In the genomic region with DNA sequence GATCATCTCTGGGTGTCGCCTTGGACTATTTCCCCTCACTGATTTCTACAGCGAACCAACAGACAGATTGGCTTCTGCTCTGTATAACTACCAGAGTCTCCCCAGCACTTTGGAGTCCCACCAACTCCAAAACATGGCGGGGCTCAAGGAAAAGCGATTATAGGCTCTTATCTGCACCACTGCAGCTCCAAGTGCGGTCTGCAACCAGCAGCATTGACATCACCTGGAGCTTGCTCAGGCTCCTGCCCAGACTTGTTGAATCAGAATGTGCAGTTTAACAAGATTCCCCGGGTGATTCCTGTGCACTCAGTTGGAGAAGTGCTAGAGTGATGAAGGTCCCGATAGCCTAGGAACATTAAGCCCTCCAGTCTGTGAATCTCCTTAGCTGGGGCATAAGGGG, we compare ENCODE assay signal across 18 cellular contexts. TPM values are rescaled to one million over a fixed set of nuclear protein-coding genes. Genes with fewer than 3 reads are reported as not detected.
"Had no signal": no experiment of that assay in that cellular context is flagged by ENCODE, and none has a peak within 500 bp of the region (broad histone marks: within the 10 kb centered on the region; RNA-seq: fewer than 3 reads in every experiment).

No MANE protein-coding gene starts in this region.

- H3K27me3 ChIP-seq: ovary, upper lobe of left lung had no signal

- H3K4me3 ChIP-seq: left lung, mucosa of descending colon, ovary, upper lobe of left lung had no signal

- DNase-seq: activated CD4-positive, alpha-beta T cell treated with anti-CD3 and anti-CD28 coated beads, Interleukin-2, amount 50 U/mL, for 4 hours; activated CD4-positive, CD25-positive, alpha-beta regulatory T cell treated with anti-CD3 and anti-CD28 coated beads, Interleukin-2, amount 50 U/mL, for 72 hours; activated naive CD4-positive, alpha-beta T cell treated with anti-CD3 and anti-CD28 coated beads for 36 hours; activated naive CD8-positive, alpha-beta T cell treated with anti-CD3 and anti-CD28 coated beads, Interleukin-2, amount 50 U/mL, for 24 hours; aorta; endodermal cell; islet precursor cell; left lung; mucosa of descending colon; naive thymus-derived CD4-positive, alpha-beta T cell; ovary; stimulated activated CD4-positive, alpha-beta T cell treated with anti-CD3 and anti-CD28 coated beads, Interleukin-1b, Interleukin-23, amount 100 ng/mL, for 48 hours; stimulated activated naive CD8-positive, alpha-beta T cell treated with anti-CD3 and anti-CD28 coated beads, Interleukin-15, amount 100 ng/mL, for 72 hours; upper lobe of left lung had no signal

- H3K36me3 ChIP-seq: left lung, ovary, upper lobe of left lung had no signal

- ATAC-seq: left lung; mucosa of descending colon; naive thymus-derived CD4-positive, alpha-beta T cell; sciatic nerve had no signal

- H3K27ac ChIP-seq: left lung, ovary, upper lobe of left lung had no signal

- H3K9me3 ChIP-seq: left lung, mucosa of descending colon, ovary, upper lobe of left lung had no signal

- H3K4me1 ChIP-seq: left lung, upper lobe of left lung had no signal

RNA-seq across cellular contexts. Expression of a gene that starts 9.0 kb away (rescaled TPM):
- total RNA-seq: activated naive CD4-positive, alpha-beta T cell treated with anti-CD3 and anti-CD28 coated beads for 36 hours; activated T-helper 2 cell treated with anti-CD3 and anti-CD28 coated beads, Interferon-gamma antibody, Interleukin-2, Interleukin-4, amounts not matched to agents 10 μg/mL and 5 μg/mL and 100 μg/mL, durations not matched to agents 14 hours and 24 hours and 36 hours; aorta; dermis microvascular lymphatic vessel endothelial cell; naive thymus-derived CD4-positive, alpha-beta T cell; ovary; pulmonary artery endothelial cell; sciatic nerve had no signal
- polyA plus RNA-seq: naive thymus-derived CD4-positive, alpha-beta T cell; ovary had no signal
